ENCODE assay signal across 23 cellular contexts in genomic region chr13:25377244-25377962, GRCh38. TPM values are rescaled to one million over a fixed set of nuclear protein-coding genes. Genes with fewer than 3 reads are reported as not detected.
"Had no signal": no experiment of that assay in that cellular context is flagged by ENCODE, and none has a peak within 500 bp of the region (broad histone marks: within the 10 kb centered on the region; RNA-seq: fewer than 3 reads in every experiment).

No MANE protein-coding gene starts in this region.

- H2AFZ ChIP-seq: hepatocyte, neural progenitor cell had no signal

- H3K36me3 Mint-ChIP-seq: natural killer cell treated with Interleukin-12 subunit alpha and Interleukin-12 subunit beta and Interleukin-15 and Interleukin-18, amount 100 ng/mL, for 72 hours; neural progenitor cell; stimulated activated memory B cell treated with anti-CD40 and anti-IgM and Interleukin-4, amounts not matched to agents 10 μg/mL and 1 μg/mL and 100 μg/mL, for 72 hours had no signal

- H3K9me3 Mint-ChIP-seq: endodermal cell; natural killer cell treated with Interleukin-12 subunit alpha and Interleukin-12 subunit beta and Interleukin-15 and Interleukin-18, amount 100 ng/mL, for 72 hours; neural progenitor cell; stimulated activated memory B cell treated with anti-CD40 and anti-IgM and Interleukin-4, amounts not matched to agents 10 μg/mL and 1 μg/mL and 100 μg/mL, for 72 hours; stimulated activated naive CD8-positive, alpha-beta T cell treated with anti-CD3 and anti-CD28 coated beads, Interleukin-15, Interleukin-2, amounts not matched to agents 100 ng/mL and 50 ng/mL, for 24 hours had no signal

- H3K4me1 ChIP-seq: colonic mucosa, neural progenitor cell, right lobe of liver had no signal

- H3K4me3 Mint-ChIP-seq: endodermal cell; natural killer cell treated with Interleukin-12 subunit alpha and Interleukin-12 subunit beta and Interleukin-15 and Interleukin-18, amount 100 ng/mL, for 72 hours; neural progenitor cell; stimulated activated memory B cell treated with anti-CD40 and anti-IgM and Interleukin-4, amounts not matched to agents 10 μg/mL and 1 μg/mL and 100 μg/mL, for 72 hours; stimulated activated naive CD8-positive, alpha-beta T cell treated with anti-CD3 and anti-CD28 coated beads, Interleukin-15, Interleukin-2, amounts not matched to agents 100 ng/mL and 50 ng/mL, for 24 hours had no signal

- H3K79me2 ChIP-seq: hepatocyte had no signal

- H3K4me3 ChIP-seq: colonic mucosa, hepatocyte, neural progenitor cell, ovary, right lobe of liver, spleen, tibial artery, upper lobe of left lung, vagina had no signal

- H3K27ac Mint-ChIP-seq: endodermal cell; natural killer cell treated with Interleukin-12 subunit alpha and Interleukin-12 subunit beta and Interleukin-15 and Interleukin-18, amount 100 ng/mL, for 72 hours; neural progenitor cell; stimulated activated memory B cell treated with anti-CD40 and anti-IgM and Interleukin-4, amounts not matched to agents 10 μg/mL and 1 μg/mL and 100 μg/mL, for 72 hours; stimulated activated naive CD8-positive, alpha-beta T cell treated with anti-CD3 and anti-CD28 coated beads, Interleukin-15, Interleukin-2, amounts not matched to agents 100 ng/mL and 50 ng/mL, for 24 hours had no signal

- H3K27me3 ChIP-seq: ovary, right lobe of liver, vagina had no signal

- ATAC-seq: left colon; natural killer cell treated with Interleukin-12 subunit alpha and Interleukin-12 subunit beta and Interleukin-15 and Interleukin-18, amount 100 ng/mL, for 72 hours; right lobe of liver; stimulated activated memory B cell treated with anti-CD40 and anti-IgM and Interleukin-4, amounts not matched to agents 10 μg/mL and 1 μg/mL and 100 μg/mL, for 72 hours had no signal

- H3K4me1 Mint-ChIP-seq: neural progenitor cell; stimulated activated memory B cell treated with anti-CD40 and anti-IgM and Interleukin-4, amounts not matched to agents 10 μg/mL and 1 μg/mL and 100 μg/mL, for 72 hours had no signal

- H3K9me3 ChIP-seq: colonic mucosa, ovary, right lobe of liver, spleen, tibial artery, upper lobe of left lung, vagina had no signal

- DNase-seq: colonic mucosa; effector CD4-positive, alpha-beta T cell; endodermal cell; foreskin melanocyte; head of caudate nucleus; kidney; left colon; midbrain; nucleus accumbens; ovary; right lobe of liver; spleen; stimulated activated CD4-positive, alpha-beta T cell treated with anti-CD3 and anti-CD28 coated beads, Interleukin-15, amount 100 ng/mL, for 24 hours; stimulated activated CD4-positive, alpha-beta T cell treated with anti-CD3 and anti-CD28 coated beads, Interleukin-1b, Interleukin-23, amount 100 ng/mL, for 48 hours; stimulated activated CD4-positive, alpha-beta T cell treated with anti-CD3 and anti-CD28 coated beads, Interleukin-4, amount 100 ng/mL, for 24 hours; tibial artery; upper lobe of left lung had no signal

- H3K36me3 ChIP-seq: colonic mucosa, neural progenitor cell, ovary, right lobe of liver, spleen, tibial artery, upper lobe of left lung, vagina had no signal

- H3K9ac ChIP-seq: neural progenitor cell had no signal

- H3K4me2 ChIP-seq: hepatocyte, neural progenitor cell had no signal

- H3K27ac ChIP-seq: colonic mucosa, hepatocyte, neural progenitor cell, ovary, right lobe of liver, spleen, tibial artery, upper lobe of left lung, vagina had no signal

RNA-seq across cellular contexts. Expression of gene ATP8A2, which starts 5.6 kb away (rescaled TPM):
- total RNA-seq: right lobe of liver had no signal
